10 cellular contexts compared by ENCODE assay signal in the genomic region with DNA sequence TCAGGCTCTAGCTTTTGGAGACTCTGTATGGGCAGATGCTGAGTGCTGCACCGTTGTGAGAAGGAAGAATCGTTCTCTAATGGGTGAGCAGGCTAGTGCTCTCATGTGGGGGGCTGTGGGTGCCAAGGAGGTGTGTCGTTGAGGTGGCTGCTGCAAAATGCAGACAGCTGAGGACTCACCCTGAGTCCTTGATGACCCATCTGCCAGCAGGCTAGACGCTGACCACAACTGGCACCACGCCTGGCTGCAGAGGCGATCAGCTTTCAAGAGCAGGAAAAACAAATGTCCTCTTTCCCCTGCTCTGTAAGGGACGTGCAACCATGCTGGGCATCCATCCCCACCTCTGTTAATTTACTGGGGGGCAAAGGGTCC. TPM values are rescaled to one million over a fixed set of nuclear protein-coding genes. Genes with fewer than 3 reads are reported as not detected.
DNase-seq lines count a peak whose midpoint lies in the region; ATAC-seq and TF ChIP-seq lines count a peak whose summit lies in the region.
"Had no signal": no experiment of that assay in that cellular context is flagged by ENCODE, and none has a peak within 500 bp of the region (broad histone marks: within the 10 kb centered on the region; RNA-seq: fewer than 3 reads in every experiment).

No MANE protein-coding gene starts in this region.

- H4K20me1 ChIP-seq in OCI-LY7 (ENCODE audit: insufficient read depth, low read length): no peaks in the 10 kb centered on the region

- no peaks in the 10 kb centered on the region for H3K4me1 ChIP-seq in OCI-LY7 (ENCODE audit: insufficient read depth, low read length, poor library complexity, severe bottlenecking)

- H3K9me3 Mint-ChIP-seq in central memory CD8-positive, alpha-beta T cell: no peaks in the 10 kb centered on the region
- H3K9me3 Mint-ChIP-seq: H9; stimulated activated memory B cell treated with anti-CD40 and anti-IgM and Interleukin-4, amounts not matched to agents 10 μg/mL and 1 μg/mL and 100 μg/mL, for 72 hours had no signal

- H3K27ac Mint-ChIP-seq in central memory CD8-positive, alpha-beta T cell (ENCODE audit: low read depth): peak overlapping the region; percentile 62
- H3K27ac Mint-ChIP-seq: stimulated activated memory B cell treated with anti-CD40 and anti-IgM and Interleukin-4, amounts not matched to agents 10 μg/mL and 1 μg/mL and 100 μg/mL, for 72 hours had no signal

- no peak for TF ChIP-seq CTCF in OCI-LY7 (conservative IDR thresholded peaks at IDR 0.05; ENCODE audit: low read length)

- intact Hi-C loops in OCI-LY7 (cut with micrococcal nuclease; ENCODE audit: unreplicated experiment): no loop called here

- H3K4me1 Mint-ChIP-seq in central memory CD8-positive, alpha-beta T cell: peaks cover 44% of the 10 kb centered on the region

- CTCF ChIA-PET in OCI-LY7 (lab: Charles Lee; ENCODE audit: unreplicated experiment): no interaction called here

- no peak overlapping the region for H3K27ac ChIP-seq in OCI-LY7 (ENCODE audit: low read depth, low read length, poor library complexity, severe bottlenecking)

- no peak overlapping the region for H3K4me3 ChIP-seq in OCI-LY7 (ENCODE audit: low read depth, low read length, poor library complexity, severe bottlenecking)

- H3K4me3 Mint-ChIP-seq in central memory CD8-positive, alpha-beta T cell: no peak overlapping the region
- H3K4me3 Mint-ChIP-seq: stimulated activated memory B cell treated with anti-CD40 and anti-IgM and Interleukin-4, amounts not matched to agents 10 μg/mL and 1 μg/mL and 100 μg/mL, for 72 hours had no signal

- H3K79me2 ChIP-seq in OCI-LY7 (ENCODE audit: insufficient read depth, low read depth, low read length): no peaks in the 10 kb centered on the region

- DNase-seq in Daoy (ENCODE audit: low read depth): peak; percentile 86
- DNase-seq in NCI-H2196 treated with DMSO at 0.1 percent for 48 hours (lab: John Stamatoyannopoulos, UW; ENCODE audit: unreplicated experiment): peak; percentile 92
- no peak for DNase-seq in central memory CD8-positive, alpha-beta T cell (ENCODE audit: low spot score in 2 of 2)
- peak; percentile 97 for DNase-seq in myocyte (ENCODE audit: low read depth)
- DNase-seq in OCI-LY7 (ENCODE audit: low spot score): no peak
- DNase-seq: H9 had no signal

- H3K9me3 ChIP-seq in OCI-LY7 (ENCODE audit: low read length): no peaks in the 10 kb centered on the region

- no peak overlapping the region for H2AFZ ChIP-seq in OCI-LY7 (ENCODE audit: low read length)

- POLR2A ChIA-PET in OCI-LY7 (lab: Charles Lee): no interaction called here

- H3K9me2 ChIP-seq in OCI-LY7 (ENCODE audit: insufficient read depth, low read length): no peaks in the 10 kb centered on the region

- no TSS peak for BruUV-seq in OCI-LY7 (replicated peaks; lab: Mats Ljungman, UMichigan)

- no peaks in the 10 kb centered on the region for H3K36me3 Mint-ChIP-seq in central memory CD8-positive, alpha-beta T cell (ENCODE audit: insufficient read depth)
- H3K36me3 Mint-ChIP-seq: stimulated activated memory B cell treated with anti-CD40 and anti-IgM and Interleukin-4, amounts not matched to agents 10 μg/mL and 1 μg/mL and 100 μg/mL, for 72 hours had no signal

- no peaks in the 10 kb centered on the region for H3K36me3 ChIP-seq in OCI-LY7 (ENCODE audit: insufficient read depth, low read length)

- H3K27me3 Mint-ChIP-seq in central memory CD8-positive, alpha-beta T cell: no peaks in the 10 kb centered on the region
- H3K27me3 Mint-ChIP-seq: stimulated activated memory B cell treated with anti-CD40 and anti-IgM and Interleukin-4, amounts not matched to agents 10 μg/mL and 1 μg/mL and 100 μg/mL, for 72 hours had no signal

- no peak for ATAC-seq in central memory CD8-positive, alpha-beta T cell (replicated peaks; ENCODE audit: extremely low read depth, poor library complexity, severe bottlenecking)
- ATAC-seq in GM19463 (IDR thresholded peaks at IDR 0.05; ENCODE audit: unreplicated experiment): no peak
- ATAC-seq in GM18520 (IDR thresholded peaks at IDR 0.05; ENCODE audit: unreplicated experiment): no peak
- ATAC-seq in GM21526 (IDR thresholded peaks at IDR 0.05; ENCODE audit: low FRiP score, unreplicated experiment): no peak
- ATAC-seq: stimulated activated memory B cell treated with anti-CD40 and anti-IgM and Interleukin-4, amounts not matched to agents 10 μg/mL and 1 μg/mL and 100 μg/mL, for 72 hours had no signal

- no peak overlapping the region for H3K4me2 ChIP-seq in OCI-LY7 (ENCODE audit: low read length)

RNA-seq across cellular contexts. Expression of gene HAUS1, which starts 48.2 kb away (rescaled TPM):
- 46.7 and 63.9 TPM in 2 replicates for total RNA-seq in Daoy (2014; rRNA removed; shearing (Covaris generic))
- total RNA-seq in myocyte (9.2 and 18.1 TPM in 2 replicates), OCI-LY7 (2022) (36.5 and 38.4 TPM in 2 replicates)
- polyA plus RNA-seq in myocyte (2012): 11.7 TPM
- 24.8 and 26.4 TPM in 2 replicates for total RNA-seq in OCI-LY7 (2014; rRNA removed; shearing (Covaris generic))

RNA-seq across cellular contexts. Expression of gene ATP5F1A, which starts 54.3 kb away (rescaled TPM):
- 627 and 878 TPM in 2 replicates for total RNA-seq in Daoy (2014; rRNA removed; shearing (Covaris generic))
- total RNA-seq in myocyte (918 and 1,000 TPM in 2 replicates), OCI-LY7 (2022) (274 and 284 TPM in 2 replicates)
- 371 TPM for polyA plus RNA-seq in myocyte (2012)
- total RNA-seq in OCI-LY7 (2014; rRNA removed; shearing (Covaris generic)): 208 and 218 TPM in 2 replicates

Comparison
In these comparisons a context has a peak if more than half of its experiments do, and no peak if none do; other contexts are left out.
1. DNase-seq: peak in Daoy (single experiment), NCI-H2196 treated with DMSO at 0.1 percent for 48 hours (single experiment) and myocyte (single experiment); none in central memory CD8-positive, alpha-beta T cell (0 of 2) and OCI-LY7 (single experiment).